8 cellular contexts compared by ENCODE assay signal in genomic region chr1:87246436-87246835, GRCh38.
"Had no signal": no experiment of that assay in that cellular context is flagged by ENCODE, and none has a peak within 500 bp of the region (broad histone marks: within the 10 kb centered on the region; RNA-seq: fewer than 3 reads in every experiment).

No MANE protein-coding gene starts in this region.

- H2AFZ ChIP-seq: GM23248 had no signal

- H3K9me3 ChIP-seq: HAP-1 had no signal

- H3K4me1 ChIP-seq: HAP-1 had no signal

- H3K4me3 ChIP-seq: GM23248, HAP-1 had no signal

- H3K27ac ChIP-seq: GM23248, HL-60 had no signal

- DNase-seq: GM23248, GOT3, H7, HFFc6 had no signal

- H3K36me3 ChIP-seq: HAP-1 had no signal

- ATAC-seq: HCT116, HepG2 had no signal
